8 cellular contexts compared by ENCODE assay signal in the genomic region with DNA sequence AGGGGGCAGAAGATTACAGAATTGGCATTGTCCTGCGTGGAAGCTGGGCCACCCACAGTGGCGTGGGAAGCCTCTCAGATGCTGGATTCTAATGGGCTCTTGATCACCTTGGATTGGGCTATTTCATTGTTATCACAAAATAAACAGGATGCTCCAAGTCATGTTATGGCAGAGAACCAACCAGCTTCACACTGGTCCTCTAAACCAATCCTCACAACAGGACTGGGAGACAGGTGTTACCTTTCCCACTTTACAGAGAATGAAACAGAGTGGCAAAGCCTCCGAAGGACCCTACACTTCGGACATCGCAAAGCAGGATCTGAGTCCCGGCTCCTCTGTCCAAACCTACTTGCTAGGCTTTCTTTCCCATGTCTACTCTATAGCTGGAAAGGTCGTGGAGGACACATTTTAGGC. TPM values are rescaled to one million over a fixed set of nuclear protein-coding genes. Genes with fewer than 3 reads are reported as not detected.
DNase-seq lines count a peak whose midpoint lies in the region; ATAC-seq and TF ChIP-seq lines count a peak whose summit lies in the region.

No MANE protein-coding gene starts in this region.

- peak overlapping the region; percentile 97 for H3K4me3 Mint-ChIP-seq in activated CD8-positive, alpha-beta T cell treated with anti-CD3 and anti-CD28 coated beads, Interleukin-2, amount 10 ng/mL, durations not matched to agents 7 days and 5 days

- H3K27ac ChIP-seq in stomach, result peak overlapping the region; percentile 90 to 95 (median 93)

- TF ChIP-seq EP300 in stomach (IDR thresholded peaks at IDR 0.05), result no peak

- H3K4me3 ChIP-seq in iPS-15b (ENCODE audit: low read depth, low read length) (peak overlapping the region; percentile 89), stomach (peak overlapping the region; percentile 71 to 82 (median 80))

- H3K36me3 ChIP-seq in iPS-15b (ENCODE audit: control insufficient read depth, insufficient read depth, low read length) (no peaks in the 10 kb centered on the region), stomach (no peaks in the 10 kb centered on the region)

- no peak for TF ChIP-seq CTCF in stomach (IDR thresholded peaks at IDR 0.05)

- peaks cover 3% of the 10 kb centered on the region for H3K4me1 ChIP-seq in iPS-15b (ENCODE audit: control insufficient read depth, insufficient read depth, low read length)
- H3K4me1 ChIP-seq in stomach, result peaks cover 24 to 50% (median 46%) of the 10 kb centered on the region in 4 donors

- TF ChIP-seq POLR2A in stomach (IDR thresholded peaks at IDR 0.05), result no peak

- peak overlapping the region; percentile 58 for H3K27ac Mint-ChIP-seq in activated CD8-positive, alpha-beta T cell treated with anti-CD3 and anti-CD28 coated beads, Interleukin-2, amount 10 ng/mL, durations not matched to agents 7 days and 5 days

- WGBS in stomach, 5 donors, result 7 to 11% (median 9%) methylated on average over 7 of the region's 7 CpGs

- no peak for ATAC-seq in activated CD8-positive, alpha-beta T cell treated with anti-CD3 and anti-CD28 coated beads, Interleukin-2, amount 10 ng/mL, durations not matched to agents 7 days and 5 days
- ATAC-seq in HG02870 (IDR thresholded peaks at IDR 0.05; ENCODE audit: unreplicated experiment), result no peak

- H3K4me1 Mint-ChIP-seq in activated CD8-positive, alpha-beta T cell treated with anti-CD3 and anti-CD28 coated beads, Interleukin-2, amount 10 ng/mL, durations not matched to agents 7 days and 5 days (ENCODE audit: low read depth), result peaks cover 62% of the 10 kb centered on the region

- no peaks in the 10 kb centered on the region for H3K27me3 Mint-ChIP-seq in activated CD8-positive, alpha-beta T cell treated with anti-CD3 and anti-CD28 coated beads, Interleukin-2, amount 10 ng/mL, durations not matched to agents 7 days and 5 days (ENCODE audit: low read depth)

- H3K9me3 Mint-ChIP-seq in activated CD8-positive, alpha-beta T cell treated with anti-CD3 and anti-CD28 coated beads, Interleukin-2, amount 10 ng/mL, durations not matched to agents 7 days and 5 days (ENCODE audit: insufficient read depth), result no peaks in the 10 kb centered on the region

- POLR2A ChIA-PET in activated CD8-positive, alpha-beta T cell treated with anti-CD3 and anti-CD28 coated beads, Interleukin-2, amount 10 ng/mL, durations not matched to agents 7 days and 5 days (lab: Charles Lee), result interaction anchor here (0.7 to 7.4 kb wide), 6 partner anchors 8 to 1256 kb away, joined by 3 to 52 read pairs (median 12); partner anchors contain the start of genes DCTN4, IRGM and RBM22

- intact Hi-C loops in stomach (cut with DNase I; ENCODE audit: low total_unique reads), result no loop called here

- peak overlapping the region; percentile 66 for H3K9ac ChIP-seq in iPS-15b (ENCODE audit: low read depth, low read length)

- H3K27me3 ChIP-seq in iPS-15b (ENCODE audit: control insufficient read depth, insufficient read depth, low read length), result peaks cover 26% of the 10 kb centered on the region
- H3K27me3 ChIP-seq in stomach, result no peaks in the 10 kb centered on the region

- DNase-seq in NCI-H510A treated with DMSO at 0.1 percent for 48 hours (lab: John Stamatoyannopoulos, UW) (peak; percentile 60), NCI-H510A (lab: John Stamatoyannopoulos, UW) (no peak), stomach (no peak), C1 segment of cervical spinal cord (lab: John Stamatoyannopoulos, UW) (no peak), HK-2 (ENCODE audit: unreplicated experiment) (no peak)
- DNase-seq in activated CD8-positive, alpha-beta T cell treated with anti-CD3 and anti-CD28 coated beads, Interleukin-2, amount 10 ng/mL, durations not matched to agents 7 days and 5 days, result no peak

- H3K9me3 ChIP-seq in iPS-15b (ENCODE audit: control insufficient read depth, insufficient read depth, low read length) (no peaks in the 10 kb centered on the region), stomach (no peaks in the 10 kb centered on the region)

- CTCF ChIA-PET in activated CD8-positive, alpha-beta T cell treated with anti-CD3 and anti-CD28 coated beads, Interleukin-2, amount 10 ng/mL, durations not matched to agents 7 days and 5 days (lab: Charles Lee), result interaction anchor here (0.8 to 8.2 kb wide), 24 partner anchors 9 to 321 kb away, joined by 3 to 107 read pairs (median 8); partner anchors contain the start of genes DCTN4, IRGM and RBM22

- H3K36me3 Mint-ChIP-seq in activated CD8-positive, alpha-beta T cell treated with anti-CD3 and anti-CD28 coated beads, Interleukin-2, amount 10 ng/mL, durations not matched to agents 7 days and 5 days (ENCODE audit: low read depth), result peaks cover 34% of the 10 kb centered on the region

RNA-seq across cellular contexts. Expression of gene SMIM3, which starts 0.4 kb away (rescaled TPM):
- 10 to 100 TPM; 16.4 to 16.7 TPM for total RNA-seq in activated CD8-positive, alpha-beta T cell treated with anti-CD3 and anti-CD28 coated beads, Interleukin-2, amount 10 ng/mL, durations not matched to agents 7 days and 5 days
- total RNA-seq in stomach, result 10 to 100 TPM in 4 of 5 donors, 1 to 10 TPM in 1; 9.9 to 63.8 (median 24.2) TPM
- polyA plus RNA-seq in stomach, result 10 to 100 TPM; 15.8 to 47.5 (median 46.9) TPM

RNA-seq across cellular contexts. Expression of gene DCTN4, which starts 19.3 kb away (rescaled TPM):
- total RNA-seq in activated CD8-positive, alpha-beta T cell treated with anti-CD3 and anti-CD28 coated beads, Interleukin-2, amount 10 ng/mL, durations not matched to agents 7 days and 5 days, result 10 to 100 TPM; 35.0 to 35.4 TPM
- 100 to 1,000 TPM in 1 of 5 donors, 10 to 100 TPM in 4; 27.7 to 113 (median 54.7) TPM for total RNA-seq in stomach
- polyA plus RNA-seq in stomach, result 10 to 100 TPM; 16.1 to 30.7 (median 18.1) TPM
